In the genomic region with DNA sequence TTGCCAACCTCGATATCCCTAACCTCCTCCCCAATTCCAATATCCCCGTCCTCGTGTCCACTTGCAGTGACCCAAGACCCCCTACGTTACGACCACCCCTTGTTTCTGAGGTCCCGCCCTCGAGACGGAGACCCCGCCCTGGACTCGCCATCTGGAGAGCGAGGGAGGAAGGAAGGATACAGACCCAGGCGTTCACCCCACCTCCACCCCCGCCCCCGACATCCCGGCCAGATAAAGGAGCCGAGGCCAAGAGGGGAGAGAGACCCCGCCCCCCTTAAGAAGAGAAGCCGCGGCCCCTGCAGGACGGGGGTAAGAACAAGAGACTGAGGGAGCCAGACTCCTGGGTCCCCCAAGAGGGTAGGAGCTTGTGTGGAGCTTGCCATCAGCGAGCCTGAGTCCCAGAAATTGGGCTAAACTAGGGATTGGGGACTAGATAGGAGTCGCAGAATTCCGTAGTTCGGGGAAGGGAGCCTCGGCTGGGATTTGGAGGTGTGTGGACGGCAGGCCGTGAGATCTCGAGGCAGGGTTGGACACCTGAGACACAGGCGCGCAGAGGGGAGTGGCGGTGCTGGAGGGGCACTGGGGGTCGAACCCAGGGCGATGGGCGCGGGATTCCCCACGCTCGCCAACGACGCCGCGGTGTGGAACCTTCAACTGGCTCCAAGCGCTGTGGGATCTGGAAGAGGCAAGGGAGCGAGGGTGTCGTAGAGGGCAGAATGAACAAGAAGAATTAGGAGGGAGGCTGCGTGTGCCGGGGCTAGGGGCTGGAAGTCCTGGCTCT, we compare ENCODE assay signal across 9 cellular contexts. TPM values are rescaled to one million over a fixed set of nuclear protein-coding genes. Genes with fewer than 3 reads are reported as not detected.
DNase-seq lines count a peak whose midpoint lies in the region; ATAC-seq lines count a peak whose summit lies in the region.
"Had no signal": no experiment of that assay in that cellular context is flagged by ENCODE, and none has a peak within 500 bp of the region (broad histone marks: within the 10 kb centered on the region; RNA-seq: fewer than 3 reads in every experiment).

Gene BCL6B, plus strand, starts transcription at position 260 of the 781 bp plus-strand sequence. CDS start 622 bp downstream, outside the sequence.

- no peaks in the 10 kb centered on the region for H3K9me3 Mint-ChIP-seq in activated T-cell treated with anti-CD3 and anti-CD28 coated beads, Interleukin-2, amount 50 U/mL, for 24 hours
- no peaks in the 10 kb centered on the region for H3K9me3 Mint-ChIP-seq in dendritic cell treated with granulocyte-macrophage colony-stimulating factor and Interleukin-4, amounts not matched to agents 40 ng/mL and 50 ng/mL, for 4 days
- no peaks in the 10 kb centered on the region for H3K9me3 Mint-ChIP-seq in memory B cell

- peaks cover 11% of the 10 kb centered on the region for H3K27me3 Mint-ChIP-seq in activated T-cell treated with anti-CD3 and anti-CD28 coated beads, Interleukin-2, amount 50 U/mL, for 24 hours
- H3K27me3 Mint-ChIP-seq in dendritic cell treated with granulocyte-macrophage colony-stimulating factor and Interleukin-4, amounts not matched to agents 40 ng/mL and 50 ng/mL, for 4 days = peaks cover 51% of the 10 kb centered on the region
- no peaks in the 10 kb centered on the region for H3K27me3 Mint-ChIP-seq in memory B cell

- peak within 1 kb of the TSS; percentile 2 for H3K4me3 ChIP-seq in urinary bladder (ENCODE audit: low read depth, low read length)

- ATAC-seq in memory B cell (ENCODE audit: low read depth) (no peak), GM18858 (IDR thresholded peaks at IDR 0.05; ENCODE audit: unreplicated experiment) (no peak), HG03442 (IDR thresholded peaks at IDR 0.05; ENCODE audit: unreplicated experiment) (no peak)

- H3K4me3 Mint-ChIP-seq in activated T-cell treated with anti-CD3 and anti-CD28 coated beads, Interleukin-2, amount 50 U/mL, for 24 hours = peak within 1 kb of the TSS; percentile 46
- peak within 1 kb of the TSS; percentile 74 for H3K4me3 Mint-ChIP-seq in dendritic cell treated with granulocyte-macrophage colony-stimulating factor and Interleukin-4, amounts not matched to agents 40 ng/mL and 50 ng/mL, for 4 days
- H3K4me3 Mint-ChIP-seq in memory B cell = peak within 1 kb of the TSS; percentile 81

- intact Hi-C loops in dendritic cell treated with granulocyte-macrophage colony-stimulating factor and Interleukin-4, amounts not matched to agents 40 ng/mL and 50 ng/mL, for 4 days (cut with micrococcal nuclease) = loop anchor here (5.0 kb wide), 1 partner anchor 111 kb away; no protein-coding TSS in a partner anchor

- H3K4me1 ChIP-seq in urinary bladder (ENCODE audit: insufficient read depth) = no peaks in the 10 kb centered on the region

- WGBS in urinary bladder = 7% methylated on average over 46 of the region's 46 CpGs

- no peaks in the 10 kb centered on the region for H3K36me3 ChIP-seq in urinary bladder (ENCODE audit: insufficient read depth)

- H3K4me1 Mint-ChIP-seq in activated T-cell treated with anti-CD3 and anti-CD28 coated beads, Interleukin-2, amount 50 U/mL, for 24 hours (ENCODE audit: low read depth) = peaks cover 34% of the 10 kb centered on the region
- H3K4me1 Mint-ChIP-seq in dendritic cell treated with granulocyte-macrophage colony-stimulating factor and Interleukin-4, amounts not matched to agents 40 ng/mL and 50 ng/mL, for 4 days (ENCODE audit: low read depth) = peaks cover 45% of the 10 kb centered on the region
- H3K4me1 Mint-ChIP-seq in memory B cell = peaks cover 23% of the 10 kb centered on the region

- H3K36me3 Mint-ChIP-seq in activated T-cell treated with anti-CD3 and anti-CD28 coated beads, Interleukin-2, amount 50 U/mL, for 24 hours (ENCODE audit: low read depth) = no peaks in the 10 kb centered on the region
- no peaks in the 10 kb centered on the region for H3K36me3 Mint-ChIP-seq in dendritic cell treated with granulocyte-macrophage colony-stimulating factor and Interleukin-4, amounts not matched to agents 40 ng/mL and 50 ng/mL, for 4 days (ENCODE audit: low read depth)
- no peaks in the 10 kb centered on the region for H3K36me3 Mint-ChIP-seq in memory B cell

- DNase-seq in activated T-cell treated with anti-CD3 and anti-CD28 coated beads, Interleukin-2, amount 50 U/mL, for 24 hours = peak; percentile 47
- DNase-seq in activated T-cell treated with anti-CD3 and anti-CD28 coated beads, Interleukin-2, amount 50 U/mL, for 1 hour = no peak
- no peak for DNase-seq in memory B cell (ENCODE audit: low spot score in 2 of 2)
- DNase-seq in NCI-H510A (lab: John Stamatoyannopoulos, UW) = no peak
- DNase-seq: NCI-H2081 treated with DMSO at 0.1 percent for 48 hours had no signal

- H3K27ac ChIP-seq in urinary bladder (ENCODE audit: low read depth) = no peak within 1 kb of the TSS

- peak within 1 kb of the TSS; percentile 77 for H3K27ac Mint-ChIP-seq in activated T-cell treated with anti-CD3 and anti-CD28 coated beads, Interleukin-2, amount 50 U/mL, for 24 hours
- peak within 1 kb of the TSS; percentile 73 for H3K27ac Mint-ChIP-seq in dendritic cell treated with granulocyte-macrophage colony-stimulating factor and Interleukin-4, amounts not matched to agents 40 ng/mL and 50 ng/mL, for 4 days
- peak within 1 kb of the TSS; percentile 95 for H3K27ac Mint-ChIP-seq in memory B cell

RNA-seq across cellular contexts. Expression of gene BCL6B, which starts in this region (rescaled TPM):
- 12.5 TPM for total RNA-seq in urinary bladder
- 9.9 TPM for polyA plus RNA-seq in urinary bladder
